ENCODE assay signal across 8 cellular contexts in genomic region chr7:28179081-28180030, GRCh38.
A peak's percentile ranks its signal among the peaks of the same experiment; 100 is the strongest.
DNase-seq lines count a peak whose midpoint lies in the region; ATAC-seq lines count a peak whose summit lies in the region.

No MANE protein-coding gene starts in this region.

- H3K4me3 Mint-ChIP-seq in memory B cell: peak overlapping the region; percentile 76

- ATAC-seq in HG02885 (IDR thresholded peaks at IDR 0.05; ENCODE audit: poor library complexity, unreplicated experiment) (peak; percentile 79), memory B cell (ENCODE audit: low read depth) (peak; percentile 70)

- peaks cover 2% of the 10 kb centered on the region for H3K36me3 Mint-ChIP-seq in memory B cell

- peak; percentile 55 for DNase-seq in NCI-H2029 (lab: John Stamatoyannopoulos, UW)
- no peak for DNase-seq in NCI-H2029 treated with DMSO at 0.1 percent for 48 hours (lab: John Stamatoyannopoulos, UW)
- peak; percentile 34 for DNase-seq in NCI-H2227 treated with DMSO at 0.1 percent for 48 hours (lab: John Stamatoyannopoulos, UW)
- DNase-seq in activated CD4-positive, alpha-beta T cell treated with anti-CD3 and anti-CD28 coated beads, Interleukin-2, amount 50 U/mL, for 48 hours: peak; percentile 63 to 70
- DNase-seq in effector CD4-positive, alpha-beta T cell: peak; percentile 69
- peak; percentile 64 to 70 for DNase-seq in memory B cell (ENCODE audit: low spot score in 2 of 2)
- peak; percentile 47 for DNase-seq in stimulated activated CD8-positive, alpha-beta memory T cell treated with anti-CD3 and anti-CD28 coated beads, Interleukin-12 subunit alpha, Interleukin-12 subunit beta, amount 100 ng/mL, for 1 hour (ENCODE audit: low read depth)

- no peaks in the 10 kb centered on the region for H3K9me3 Mint-ChIP-seq in memory B cell

- peaks cover 44% of the 10 kb centered on the region for H3K4me1 Mint-ChIP-seq in memory B cell

- H3K27ac Mint-ChIP-seq in memory B cell: peak overlapping the region; percentile 95

- H3K27me3 Mint-ChIP-seq in memory B cell: no peaks in the 10 kb centered on the region
